In the genomic region with DNA sequence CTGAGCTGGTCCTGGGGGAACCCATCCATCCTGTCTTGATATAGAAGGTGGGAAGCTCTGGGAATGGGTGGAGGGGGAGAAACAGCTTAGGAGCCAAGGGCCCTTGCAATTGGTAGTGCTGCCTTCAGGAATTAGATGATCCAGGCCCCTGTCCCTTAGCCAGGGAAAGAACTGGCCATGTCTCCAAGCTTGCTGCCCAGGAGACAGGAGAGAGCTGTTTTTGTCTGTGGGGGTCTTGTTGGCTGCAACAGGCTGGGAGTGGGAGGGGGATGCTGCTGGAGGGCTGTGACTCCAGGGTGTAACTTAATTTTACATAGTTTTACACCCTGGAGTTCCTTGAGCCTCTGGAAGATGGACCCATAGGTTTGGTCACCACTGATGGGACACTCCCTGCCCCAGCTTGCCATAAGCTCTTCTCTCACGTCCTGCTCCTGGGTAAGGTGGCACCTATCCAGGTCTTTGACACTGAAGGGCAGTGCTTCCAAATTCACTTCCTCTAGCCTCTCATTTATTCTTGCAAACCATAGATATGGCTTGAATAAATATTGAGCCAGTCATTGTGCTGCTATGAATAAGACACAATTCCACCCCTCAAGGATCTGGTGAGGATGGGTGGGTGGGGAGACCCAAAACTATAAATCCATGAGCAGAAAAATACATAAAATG, we compare ENCODE assay signal across 1 cellular context.
TF ChIP-seq lines count a peak whose summit lies in the region.

No MANE protein-coding gene starts in this region.

TF ChIP-seq in K562, 482 proteins besides CTCF, POLR2A, EP300 and RAD21 (continued from another document and continues in another):
- TF ChIP-seq, protein P1, sequence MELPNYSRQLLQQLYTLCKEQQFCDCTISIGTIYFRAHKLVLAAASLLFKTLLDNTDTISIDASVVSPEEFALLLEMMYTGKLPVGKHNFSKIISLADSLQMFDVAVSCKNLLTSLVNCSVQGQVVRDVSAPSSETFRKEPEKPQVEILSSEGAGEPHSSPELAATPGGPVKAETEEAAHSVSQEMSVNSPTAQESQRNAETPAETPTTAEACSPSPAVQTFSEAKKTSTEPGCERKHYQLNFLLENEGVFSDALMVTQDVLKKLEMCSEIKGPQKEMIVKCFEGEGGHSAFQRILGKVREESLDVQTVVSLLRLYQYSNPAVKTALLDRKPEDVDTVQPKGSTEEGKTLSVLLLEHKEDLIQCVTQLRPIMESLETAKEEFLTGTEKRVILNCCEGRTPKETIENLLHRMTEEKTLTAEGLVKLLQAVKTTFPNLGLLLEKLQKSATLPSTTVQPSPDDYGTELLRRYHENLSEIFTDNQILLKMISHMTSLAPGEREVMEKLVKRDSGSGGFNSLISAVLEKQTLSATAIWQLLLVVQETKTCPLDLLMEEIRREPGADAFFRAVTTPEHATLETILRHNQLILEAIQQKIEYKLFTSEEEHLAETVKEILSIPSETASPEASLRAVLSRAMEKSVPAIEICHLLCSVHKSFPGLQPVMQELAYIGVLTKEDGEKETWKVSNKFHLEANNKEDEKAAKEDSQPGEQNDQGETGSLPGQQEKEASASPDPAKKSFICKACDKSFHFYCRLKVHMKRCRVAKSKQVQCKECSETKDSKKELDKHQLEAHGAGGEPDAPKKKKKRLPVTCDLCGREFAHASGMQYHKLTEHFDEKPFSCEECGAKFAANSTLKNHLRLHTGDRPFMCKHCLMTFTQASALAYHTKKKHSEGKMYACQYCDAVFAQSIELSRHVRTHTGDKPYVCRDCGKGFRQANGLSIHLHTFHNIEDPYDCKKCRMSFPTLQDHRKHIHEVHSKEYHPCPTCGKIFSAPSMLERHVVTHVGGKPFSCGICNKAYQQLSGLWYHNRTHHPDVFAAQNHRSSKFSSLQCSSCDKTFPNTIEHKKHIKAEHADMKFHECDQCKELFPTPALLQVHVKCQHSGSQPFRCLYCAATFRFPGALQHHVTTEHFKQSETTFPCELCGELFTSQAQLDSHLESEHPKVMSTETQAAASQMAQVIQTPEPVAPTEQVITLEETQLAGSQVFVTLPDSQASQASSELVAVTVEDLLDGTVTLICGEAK (IDR thresholded peaks at IDR 0.05), result no peak
- TF ChIP-seq, protein P1 (CRISPR knock-in tag; IDR thresholded peaks at IDR 0.05), result no peak
- TF ChIP-seq ZSCAN32 (CRISPR knock-in tag; IDR thresholded peaks at IDR 0.05) (peak; percentile 33; the same call in 1 of the 2 replicates), PHTF2 (CRISPR knock-in tag; IDR thresholded peaks at IDR 0.05) (0 out of 2 replicates have a peak, but pooled peaks have one; percentile 9), HCFC1 (IDR thresholded peaks at IDR 0.05; ENCODE audit: low read depth, low read length) (no peak), U2AF1 (optimal IDR thresholded peaks at IDR 0.05; ENCODE audit: low read depth, low read length) (no peak), BRD9 (IDR thresholded peaks at IDR 0.05; ENCODE audit: low read depth, partially characterized antibody) (no peak), ZSCAN29 (IDR thresholded peaks at IDR 0.05) (no peak), GTF2A2 (tag; IDR thresholded peaks at IDR 0.05) (no peak), OTX1 (CRISPR knock-in tag; IDR thresholded peaks at IDR 0.05) (no peak), ZNF23 (CRISPR knock-in tag; IDR thresholded peaks at IDR 0.05) (no peak), SUPT5H (IDR thresholded peaks at IDR 0.05) (peak; percentile 74), ETV6 (IDR thresholded peaks at IDR 0.05; ENCODE audit: borderline replicate concordance in 1 of 2, low read depth in 2 of 2, low read length in 1 of 2) (no peak), ETV6 (CRISPR knock-in tag; IDR thresholded peaks at IDR 0.05; ENCODE audit: borderline replicate concordance) (no peak), MECOM (CRISPR knock-in tag; IDR thresholded peaks at IDR 0.05) (0 out of 2 replicates have a peak, but pooled peaks have one; percentile 41), HDGF (IDR thresholded peaks at IDR 0.05) (no peak), KAT7 (CRISPR knock-in tag; IDR thresholded peaks at IDR 0.05; ENCODE audit: borderline replicate concordance) (no peak; the same call in 1 of the 2 replicates), POLR2H (tag; IDR thresholded peaks at IDR 0.05; ENCODE audit: low read depth) (peak; percentile 38), ELF2 (CRISPR knock-in tag; IDR thresholded peaks at IDR 0.05) (peak; percentile 85), NFIC (IDR thresholded peaks at IDR 0.05) (peak; percentile 21), ZNF436 (CRISPR knock-in tag; IDR thresholded peaks at IDR 0.05) (peak; percentile 44; the same call in 1 of the 2 replicates), ARHGAP35 (IDR thresholded peaks at IDR 0.05; ENCODE audit: partially characterized antibody) (no peak), NFATC3 (IDR thresholded peaks at IDR 0.05) (no peak), NFXL1 (CRISPR knock-in tag; IDR thresholded peaks at IDR 0.05) (no peak), POLR2B (IDR thresholded peaks at IDR 0.05; ENCODE audit: low read depth, partially characterized antibody) (peak; percentile 84), ZKSCAN8 (CRISPR knock-in tag; IDR thresholded peaks at IDR 0.05) (no peak), SRSF9 (IDR thresholded peaks at IDR 0.05; ENCODE audit: borderline replicate concordance, low read depth, low read length) (no peak), ELF4 (CRISPR knock-in tag; IDR thresholded peaks at IDR 0.05) (peak; percentile 89), SP2 (IDR thresholded peaks at IDR 0.05; ENCODE audit: extremely low read depth, low read depth, low read length, poor library complexity, severe bottlenecking) (no peak), CTBP1 (IDR thresholded peaks at IDR 0.05; ENCODE audit: borderline replicate concordance) (peak; percentile 49; the same call in 1 of the 2 replicates), NFE2 (IDR thresholded peaks at IDR 0.05; ENCODE audit: low read depth) (no peak), KLF1 (tag; IDR thresholded peaks at IDR 0.05) (no peak), CHD4 (IDR thresholded peaks at IDR 0.05; ENCODE audit: insufficient read depth, insufficient replicate concordance, low read depth, low read length, poor library complexity, severe bottlenecking) (no peak), ZNF133 (CRISPR knock-in tag; IDR thresholded peaks at IDR 0.05) (no peak), CEBPB (tag; IDR thresholded peaks at IDR 0.05) (no peak), SPI1 (IDR thresholded peaks at IDR 0.05; ENCODE audit: borderline replicate concordance, low read depth, low read length) (0 out of 2 replicates have a peak, but pooled peaks have one; percentile 22)
- TF ChIP-seq, protein P2, sequence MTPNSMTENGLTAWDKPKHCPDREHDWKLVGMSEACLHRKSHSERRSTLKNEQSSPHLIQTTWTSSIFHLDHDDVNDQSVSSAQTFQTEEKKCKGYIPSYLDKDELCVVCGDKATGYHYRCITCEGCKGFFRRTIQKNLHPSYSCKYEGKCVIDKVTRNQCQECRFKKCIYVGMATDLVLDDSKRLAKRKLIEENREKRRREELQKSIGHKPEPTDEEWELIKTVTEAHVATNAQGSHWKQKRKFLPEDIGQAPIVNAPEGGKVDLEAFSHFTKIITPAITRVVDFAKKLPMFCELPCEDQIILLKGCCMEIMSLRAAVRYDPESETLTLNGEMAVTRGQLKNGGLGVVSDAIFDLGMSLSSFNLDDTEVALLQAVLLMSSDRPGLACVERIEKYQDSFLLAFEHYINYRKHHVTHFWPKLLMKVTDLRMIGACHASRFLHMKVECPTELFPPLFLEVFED (CRISPR knock-in tag; conservative IDR thresholded peaks at IDR 0.05), result peak; percentile 68; the same call in 1 of the 2 replicates
- TF ChIP-seq, protein P3, sequence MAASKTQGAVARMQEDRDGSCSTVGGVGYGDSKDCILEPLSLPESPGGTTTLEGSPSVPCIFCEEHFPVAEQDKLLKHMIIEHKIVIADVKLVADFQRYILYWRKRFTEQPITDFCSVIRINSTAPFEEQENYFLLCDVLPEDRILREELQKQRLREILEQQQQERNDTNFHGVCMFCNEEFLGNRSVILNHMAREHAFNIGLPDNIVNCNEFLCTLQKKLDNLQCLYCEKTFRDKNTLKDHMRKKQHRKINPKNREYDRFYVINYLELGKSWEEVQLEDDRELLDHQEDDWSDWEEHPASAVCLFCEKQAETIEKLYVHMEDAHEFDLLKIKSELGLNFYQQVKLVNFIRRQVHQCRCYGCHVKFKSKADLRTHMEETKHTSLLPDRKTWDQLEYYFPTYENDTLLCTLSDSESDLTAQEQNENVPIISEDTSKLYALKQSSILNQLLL (CRISPR knock-in tag; IDR thresholded peaks at IDR 0.05; ENCODE audit: borderline replicate concordance), result no peak
- TF ChIP-seq, protein P4, sequence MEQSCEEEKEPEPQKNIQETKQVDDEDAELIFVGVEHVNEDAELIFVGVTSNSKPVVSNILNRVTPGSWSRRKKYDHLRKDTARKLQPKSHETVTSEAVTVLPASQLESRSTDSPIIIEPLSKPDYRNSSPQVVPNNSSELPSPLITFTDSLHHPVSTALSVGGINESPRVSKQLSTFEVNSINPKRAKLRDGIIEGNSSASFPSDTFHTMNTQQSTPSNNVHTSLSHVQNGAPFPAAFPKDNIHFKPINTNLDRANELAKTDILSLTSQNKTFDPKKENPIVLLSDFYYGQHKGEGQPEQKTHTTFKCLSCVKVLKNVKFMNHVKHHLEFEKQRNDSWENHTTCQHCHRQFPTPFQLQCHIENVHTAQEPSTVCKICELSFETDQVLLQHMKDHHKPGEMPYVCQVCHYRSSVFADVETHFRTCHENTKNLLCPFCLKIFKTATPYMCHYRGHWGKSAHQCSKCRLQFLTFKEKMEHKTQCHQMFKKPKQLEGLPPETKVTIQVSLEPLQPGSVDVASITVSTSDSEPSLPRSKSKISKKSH (CRISPR knock-in tag; IDR thresholded peaks at IDR 0.05), result peak; percentile 67; the same call in 1 of the 2 replicates
- TF ChIP-seq, protein P5, sequence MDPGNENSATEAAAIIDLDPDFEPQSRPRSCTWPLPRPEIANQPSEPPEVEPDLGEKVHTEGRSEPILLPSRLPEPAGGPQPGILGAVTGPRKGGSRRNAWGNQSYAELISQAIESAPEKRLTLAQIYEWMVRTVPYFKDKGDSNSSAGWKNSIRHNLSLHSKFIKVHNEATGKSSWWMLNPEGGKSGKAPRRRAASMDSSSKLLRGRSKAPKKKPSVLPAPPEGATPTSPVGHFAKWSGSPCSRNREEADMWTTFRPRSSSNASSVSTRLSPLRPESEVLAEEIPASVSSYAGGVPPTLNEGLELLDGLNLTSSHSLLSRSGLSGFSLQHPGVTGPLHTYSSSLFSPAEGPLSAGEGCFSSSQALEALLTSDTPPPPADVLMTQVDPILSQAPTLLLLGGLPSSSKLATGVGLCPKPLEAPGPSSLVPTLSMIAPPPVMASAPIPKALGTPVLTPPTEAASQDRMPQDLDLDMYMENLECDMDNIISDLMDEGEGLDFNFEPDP (CRISPR knock-in tag; IDR thresholded peaks at IDR 0.05), result peak; percentile 76; the same call in 1 of the 2 replicates
- TF ChIP-seq, protein P6, sequence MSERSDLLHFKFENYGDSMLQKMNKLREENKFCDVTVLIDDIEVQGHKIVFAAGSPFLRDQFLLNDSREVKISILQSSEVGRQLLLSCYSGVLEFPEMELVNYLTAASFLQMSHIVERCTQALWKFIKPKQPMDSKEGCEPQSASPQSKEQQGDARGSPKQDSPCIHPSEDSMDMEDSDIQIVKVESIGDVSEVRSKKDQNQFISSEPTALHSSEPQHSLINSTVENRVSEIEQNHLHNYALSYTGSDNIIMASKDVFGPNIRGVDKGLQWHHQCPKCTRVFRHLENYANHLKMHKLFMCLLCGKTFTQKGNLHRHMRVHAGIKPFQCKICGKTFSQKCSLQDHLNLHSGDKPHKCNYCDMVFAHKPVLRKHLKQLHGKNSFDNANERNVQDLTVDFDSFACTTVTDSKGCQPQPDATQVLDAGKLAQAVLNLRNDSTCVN (CRISPR knock-in tag; IDR thresholded peaks at IDR 0.05), result peak; percentile 55; the same call in 1 of the 2 replicates
- TF ChIP-seq, protein P7, sequence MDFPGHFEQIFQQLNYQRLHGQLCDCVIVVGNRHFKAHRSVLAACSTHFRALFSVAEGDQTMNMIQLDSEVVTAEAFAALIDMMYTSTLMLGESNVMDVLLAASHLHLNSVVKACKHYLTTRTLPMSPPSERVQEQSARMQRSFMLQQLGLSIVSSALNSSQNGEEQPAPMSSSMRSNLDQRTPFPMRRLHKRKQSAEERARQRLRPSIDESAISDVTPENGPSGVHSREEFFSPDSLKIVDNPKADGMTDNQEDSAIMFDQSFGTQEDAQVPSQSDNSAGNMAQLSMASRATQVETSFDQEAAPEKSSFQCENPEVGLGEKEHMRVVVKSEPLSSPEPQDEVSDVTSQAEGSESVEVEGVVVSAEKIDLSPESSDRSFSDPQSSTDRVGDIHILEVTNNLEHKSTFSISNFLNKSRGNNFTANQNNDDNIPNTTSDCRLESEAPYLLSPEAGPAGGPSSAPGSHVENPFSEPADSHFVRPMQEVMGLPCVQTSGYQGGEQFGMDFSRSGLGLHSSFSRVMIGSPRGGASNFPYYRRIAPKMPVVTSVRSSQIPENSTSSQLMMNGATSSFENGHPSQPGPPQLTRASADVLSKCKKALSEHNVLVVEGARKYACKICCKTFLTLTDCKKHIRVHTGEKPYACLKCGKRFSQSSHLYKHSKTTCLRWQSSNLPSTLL (IDR thresholded peaks at IDR 0.05), result no peak
- TF ChIP-seq, protein P8, sequence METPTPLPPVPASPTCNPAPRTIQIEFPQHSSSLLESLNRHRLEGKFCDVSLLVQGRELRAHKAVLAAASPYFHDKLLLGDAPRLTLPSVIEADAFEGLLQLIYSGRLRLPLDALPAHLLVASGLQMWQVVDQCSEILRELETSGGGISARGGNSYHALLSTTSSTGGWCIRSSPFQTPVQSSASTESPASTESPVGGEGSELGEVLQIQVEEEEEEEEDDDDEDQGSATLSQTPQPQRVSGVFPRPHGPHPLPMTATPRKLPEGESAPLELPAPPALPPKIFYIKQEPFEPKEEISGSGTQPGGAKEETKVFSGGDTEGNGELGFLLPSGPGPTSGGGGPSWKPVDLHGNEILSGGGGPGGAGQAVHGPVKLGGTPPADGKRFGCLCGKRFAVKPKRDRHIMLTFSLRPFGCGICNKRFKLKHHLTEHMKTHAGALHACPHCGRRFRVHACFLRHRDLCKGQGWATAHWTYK (CRISPR knock-in tag; IDR thresholded peaks at IDR 0.05), result peak; percentile 78
